In genomic region chr2:118826093-118826492, GRCh38 we compare ENCODE assay signal across 34 cellular contexts. TPM values are rescaled to one million over a fixed set of nuclear protein-coding genes. Genes with fewer than 3 reads are reported as not detected.
"Had no signal": no experiment of that assay in that cellular context is flagged by ENCODE, and none has a peak within 500 bp of the region (broad histone marks: within the 10 kb centered on the region; RNA-seq: fewer than 3 reads in every experiment).

No MANE protein-coding gene starts in this region.

- H3K4me1 ChIP-seq: ascending aorta had no signal

- H3K9me3 ChIP-seq: ascending aorta had no signal

- H3K4me1 Mint-ChIP-seq: activated naive CD4-positive, alpha-beta T cell treated with anti-CD3 and anti-CD28 coated beads, Interleukin-2, amount 50 U/mL, for 24 hours; activated naive CD8-positive, alpha-beta T cell treated with anti-CD3 and anti-CD28 coated beads, Interleukin-2, amount 10 ng/mL, durations not matched to agents 7 days and 5 days; activated T-helper 17 cell treated with anti-CD3 and anti-CD28 coated beads, Interleukin-2, amount 50 U/mL, for 72 hours had no signal

- H3K27ac ChIP-seq: ascending aorta, cardiac muscle cell, PC-9 had no signal

- H3K27ac Mint-ChIP-seq: activated CD4-positive, alpha-beta memory T cell treated with anti-CD3 and anti-CD28 coated beads for 36 hours; activated naive CD4-positive, alpha-beta T cell treated with anti-CD3 and anti-CD28 coated beads, Interleukin-2, amount 50 U/mL, for 24 hours; activated naive CD8-positive, alpha-beta T cell treated with anti-CD3 and anti-CD28 coated beads, Interleukin-2, amount 10 ng/mL, durations not matched to agents 7 days and 5 days; activated T-helper 17 cell treated with anti-CD3 and anti-CD28 coated beads, Interleukin-2, amount 50 U/mL, for 72 hours had no signal

- H3K36me3 ChIP-seq: ascending aorta, cardiac muscle cell had no signal

- H3K9me3 Mint-ChIP-seq: activated CD4-positive, alpha-beta memory T cell treated with anti-CD3 and anti-CD28 coated beads for 36 hours; activated naive CD4-positive, alpha-beta T cell treated with anti-CD3 and anti-CD28 coated beads, Interleukin-2, amount 50 U/mL, for 24 hours; activated naive CD8-positive, alpha-beta T cell treated with anti-CD3 and anti-CD28 coated beads, Interleukin-2, amount 10 ng/mL, durations not matched to agents 7 days and 5 days; activated T-helper 17 cell treated with anti-CD3 and anti-CD28 coated beads, Interleukin-2, amount 50 U/mL, for 72 hours had no signal

- H3K4me3 ChIP-seq: ascending aorta, cardiac muscle cell, PC-9 had no signal

- H2AFZ ChIP-seq: PC-9 had no signal

- ATAC-seq: activated CD4-positive, CD25-positive, alpha-beta regulatory T cell treated with anti-CD3 and anti-CD28 coated beads, Interleukin-2, amount 50 U/mL, for 24 hours; activated T-helper 17 cell treated with anti-CD3 and anti-CD28 coated beads, Interleukin-2, amount 50 U/mL, for 72 hours had no signal

- DNase-seq: activated CD4-positive, alpha-beta memory T cell treated with anti-CD3 and anti-CD28 coated beads for 36 hours; activated CD4-positive, alpha-beta T cell treated with anti-CD3 and anti-CD28 coated beads for 4 hours; activated CD4-positive, alpha-beta T cell treated with anti-CD3 and anti-CD28 coated beads, Interleukin-2, amount 50 U/mL, for 1 hour; activated CD8-positive, alpha-beta memory T cell treated with anti-CD3 and anti-CD28 coated beads, Interleukin-2, amount 50 U/mL, for 4 hours; activated effector memory CD4-positive, alpha-beta T cell treated with anti-CD3 and anti-CD28 coated beads, Interleukin-2, amount 50 U/mL, for 16 hours; activated naive CD4-positive, alpha-beta T cell; activated naive CD8-positive, alpha-beta T cell treated with anti-CD3 and anti-CD28 coated beads, Interleukin-2, amount 10 ng/mL, durations not matched to agents 7 days and 5 days; activated T-cell treated with anti-CD3 and anti-CD28 coated beads for 4 hours; activated T-cell treated with anti-CD3 and anti-CD28 coated beads, Interleukin-2, amount 50 U/mL, for 48 hours; amygdala; cerebellar nuclear complex; Karpas-422; NCI-H1048; NCI-H1105 treated with DMSO at 0.1 percent for 48 hours; NCI-H1436; NCI-H1694; NCI-H1930; NCI-H2081 treated with DMSO at 0.1 percent for 48 hours; NCI-H226; NCI-H446 treated with DMSO at 0.1 percent for 48 hours; NCI-H524; NCI-H69; NK-92 treated with Interleukin-12 subunit alpha and Interleukin-12 subunit beta, amount 100 ng/mL, for 24 hours; PC-9; Right ventricle myocardium superior; T1000 had no signal

- H3K4me3 Mint-ChIP-seq: activated CD4-positive, alpha-beta memory T cell treated with anti-CD3 and anti-CD28 coated beads for 36 hours; activated naive CD4-positive, alpha-beta T cell treated with anti-CD3 and anti-CD28 coated beads, Interleukin-2, amount 50 U/mL, for 24 hours; activated naive CD8-positive, alpha-beta T cell treated with anti-CD3 and anti-CD28 coated beads, Interleukin-2, amount 10 ng/mL, durations not matched to agents 7 days and 5 days; activated T-helper 17 cell treated with anti-CD3 and anti-CD28 coated beads, Interleukin-2, amount 50 U/mL, for 72 hours had no signal

- H3K4me2 ChIP-seq: PC-9 had no signal

- H3K36me3 Mint-ChIP-seq: activated CD4-positive, alpha-beta memory T cell treated with anti-CD3 and anti-CD28 coated beads for 36 hours; activated naive CD4-positive, alpha-beta T cell treated with anti-CD3 and anti-CD28 coated beads, Interleukin-2, amount 50 U/mL, for 24 hours; activated naive CD8-positive, alpha-beta T cell treated with anti-CD3 and anti-CD28 coated beads, Interleukin-2, amount 10 ng/mL, durations not matched to agents 7 days and 5 days had no signal

- H3K27me3 ChIP-seq: ascending aorta had no signal

RNA-seq across cellular contexts. Expression of gene EN1, which starts 21.4 kb away (rescaled TPM):
- total RNA-seq: activated CD4-positive, alpha-beta memory T cell treated with anti-CD3 and anti-CD28 coated beads for 36 hours; activated naive CD8-positive, alpha-beta T cell treated with anti-CD3 and anti-CD28 coated beads, Interleukin-2, amount 10 ng/mL, durations not matched to agents 7 days and 5 days; activated T-helper 17 cell treated with anti-CD3 and anti-CD28 coated beads, Interleukin-2, amount 50 U/mL, for 72 hours; ascending aorta; cardiac muscle cell; MCF 10A; PC-9; Right ventricle myocardium superior; T-helper 1 cell treated with Interleukin-12 subunit alpha and Interleukin-12 subunit beta and Interleukin-4 antibody, amounts not matched to agents 30 ng/mL and 1 ng/mL, for 36 hours; T-helper 2 cell treated with Interferon-gamma antibody and Interleukin-4, amounts not matched to agents 100 ng/mL and 5 ng/mL, for 36 hours had no signal
- polyA plus RNA-seq: cardiac muscle cell had no signal
